Comparison of ENCODE assay signal across 23 cellular contexts in genomic region chr11:75443043-75443442, GRCh38. TPM values are rescaled to one million over a fixed set of nuclear protein-coding genes. Genes with fewer than 3 reads are reported as not detected.
A peak's percentile ranks its signal among the peaks of the same experiment; 100 is the strongest.
DNase-seq lines count a peak whose midpoint lies in the region; ATAC-seq lines count a peak whose summit lies in the region.
"Had no signal": no experiment of that assay in that cellular context is flagged by ENCODE, and none has a peak within 500 bp of the region (broad histone marks: within the 10 kb centered on the region; RNA-seq: fewer than 3 reads in every experiment).

No MANE protein-coding gene starts in this region.

- ATAC-seq in left cardiac atrium (no peak), HG03139 (IDR thresholded peaks at IDR 0.05; ENCODE audit: unreplicated experiment) (no peak)
- ATAC-seq: GM12878 had no signal

- DNase-seq in left cardiac atrium: peak; percentile 11
- no peak for DNase-seq in cardiac septum (ENCODE audit: low spot score)
- DNase-seq in neuronal stem cell (ENCODE audit: low spot score): no peak
- peak; percentile 78 for DNase-seq in posterior vena cava (ENCODE audit: low spot score)
- DNase-seq: 8988T; ACHN; BE2C; C1 segment of cervical spinal cord; CD4-positive, alpha-beta memory T cell; CD4-positive, CD25-positive, alpha-beta regulatory T cell; CD8-positive, alpha-beta memory T cell; COR-L47; DMS 273 treated with DMSO at 0.1 percent for 48 hours; DMS153; DMS53; DMS79; DND-41; EL; GDM1 had no signal

- H4K91ac ChIP-seq in neuronal stem cell (ENCODE audit: low read depth, low read length, poor library complexity): no peak overlapping the region

- WGBS in neuronal stem cell (ENCODE audit: extremely low coverage in 2 of 2, insufficient read length in 2 of 2, insufficient replicate concordance in 1 of 2), 2 donors: no CpG with 5 or more reads among the region's 12 CpGs

- no peak overlapping the region for H3K14ac ChIP-seq in neuronal stem cell (ENCODE audit: low read length)

- no peak overlapping the region for H3K27ac ChIP-seq in neuronal stem cell (replicated peaks; ENCODE audit: low read length)
- H3K27ac ChIP-seq: BLaER1 had no signal

- peaks cover 0 to 37% (median 0%) of the 10 kb centered on the region in 3 experiments for H3K27me3 ChIP-seq in neuronal stem cell (ENCODE audit: control insufficient read depth in 3 of 3, insufficient read depth in 3 of 3, low read depth in 1 of 3, low read length in 3 of 3)
- H3K27me3 ChIP-seq: BE2C, BLaER1 had no signal

- H3K9ac ChIP-seq in neuronal stem cell (ENCODE audit: low read depth, low read length, poor library complexity): no peak overlapping the region
- H3K9ac ChIP-seq: BLaER1 had no signal

- H2BK120ac ChIP-seq in neuronal stem cell (ENCODE audit: low read depth, low read length): no peak overlapping the region

- no peak overlapping the region for H4K8ac ChIP-seq in neuronal stem cell (ENCODE audit: low read depth, low read length)

- H2AFZ ChIP-seq in neuronal stem cell (ENCODE audit: low read length): peak overlapping the region; percentile 51

- H3K23ac ChIP-seq in neuronal stem cell (ENCODE audit: low read depth, low read length, poor library complexity): no peak overlapping the region

- peaks cover 0 to 2% of the 10 kb centered on the region in 2 donors for H3K9me3 ChIP-seq in neuronal stem cell (replicated peaks in 1 of 2; ENCODE audit: control insufficient read depth in 2 of 2, insufficient read depth in 1 of 2, low read depth in 1 of 2, low read length in 2 of 2)
- H3K9me3 ChIP-seq: BE2C, BLaER1 had no signal

- H3K4me2 ChIP-seq in neuronal stem cell (ENCODE audit: insufficient read depth, low read length, poor library complexity, severe bottlenecking): no peak overlapping the region
- H3K4me2 ChIP-seq: BLaER1 had no signal

- no peak overlapping the region for H2BK5ac ChIP-seq in neuronal stem cell (ENCODE audit: low read length)

- no peaks in the 10 kb centered on the region for H3K36me3 ChIP-seq in neuronal stem cell (replicated peaks in 1 of 2; ENCODE audit: control insufficient read depth in 2 of 2, insufficient read depth in 2 of 2, low read length in 2 of 2)
- H3K36me3 ChIP-seq: BE2C, BLaER1 had no signal

- H3K4me3 ChIP-seq in neuronal stem cell (ENCODE audit: low read length in 2 of 2): no peak overlapping the region
- H3K4me3 ChIP-seq: BLaER1, GM12878 had no signal

- no peak overlapping the region for H2AK5ac ChIP-seq in neuronal stem cell (ENCODE audit: low read depth, low read length)

- H2BK15ac ChIP-seq in neuronal stem cell (ENCODE audit: low read length): no peak overlapping the region

- intact Hi-C loops in left cardiac atrium (cut with DNase I): loop anchor here in 1 of 2 donors (10.0 kb wide), 1 partner anchor 48 kb away; the partner anchor contains the start of gene RPS3
- intact Hi-C loops in cardiac septum (cut with DNase I): loop anchor here (10.0 kb wide), 1 partner anchor 422 kb away; no protein-coding TSS in a partner anchor
- intact Hi-C loops in posterior vena cava (cut with DNase I): no loop called here

- H3K79me1 ChIP-seq in neuronal stem cell (ENCODE audit: low read depth, low read length): no peaks in the 10 kb centered on the region

- H3K4ac ChIP-seq in neuronal stem cell (ENCODE audit: low read length): no peak overlapping the region

- peaks cover 1 to 2% of the 10 kb centered on the region in 2 donors for H3K4me1 ChIP-seq in neuronal stem cell (ENCODE audit: control insufficient read depth in 2 of 2, insufficient read depth in 1 of 2, low read depth in 1 of 2, low read length in 2 of 2)
- H3K4me1 ChIP-seq: BE2C had no signal

- peak overlapping the region; percentile 28 for H3K18ac ChIP-seq in neuronal stem cell (ENCODE audit: low read length)

- no peak overlapping the region for H2BK12ac ChIP-seq in neuronal stem cell (ENCODE audit: low read length)

RNA-seq across cellular contexts. Expression of gene KLHL35, which starts 10.0 kb away (rescaled TPM):
- total RNA-seq in left cardiac atrium (1 to 10 TPM; 1.1 to 1.2 TPM), cardiac septum (0.75 TPM), posterior vena cava (under 1 TPM; 0.67 to 0.79 TPM)
- polyA plus RNA-seq in neuronal stem cell (2013, experiment 1 of 2): 1.2 TPM
- polyA plus RNA-seq in neuronal stem cell (2013, experiment 2 of 2): 1.5 TPM
- total RNA-seq: G401 had no signal

RNA-seq across cellular contexts. Expression of gene RPS3, which starts 43.7 kb away (rescaled TPM):
- total RNA-seq in left cardiac atrium (1,000 to 10,000 TPM; 1,106 to 1,117 TPM), cardiac septum (717 TPM), posterior vena cava (1,000 to 10,000 TPM; 1,304 to 1,399 TPM)
- polyA plus RNA-seq in neuronal stem cell (2013, experiment 1 of 2): 5,741 TPM
- polyA plus RNA-seq in neuronal stem cell (2013, experiment 2 of 2): 5,744 TPM

Comparison
In these comparisons a context has a peak if more than half of its experiments do, and no peak if none do; other contexts are left out.
1. DNase-seq: peak in left cardiac atrium (single experiment) and posterior vena cava (single experiment); none in cardiac septum (single experiment) and neuronal stem cell (single experiment).